In genomic region chr5:146825033-146825432, GRCh38 we compare ENCODE assay signal across 9 cellular contexts. TPM values are rescaled to one million over a fixed set of nuclear protein-coding genes. Genes with fewer than 3 reads are reported as not detected.
DNase-seq lines count a peak whose midpoint lies in the region; ATAC-seq and TF ChIP-seq lines count a peak whose summit lies in the region.
"Had no signal": no experiment of that assay in that cellular context is flagged by ENCODE, and none has a peak within 500 bp of the region (broad histone marks: within the 10 kb centered on the region; RNA-seq: fewer than 3 reads in every experiment).

No MANE protein-coding gene starts in this region.

- intact Hi-C loops in activated CD8-positive, alpha-beta T cell treated with anti-CD3 and anti-CD28 coated beads for 36 hours (cut with micrococcal nuclease): no loop called here

- H3K27me3 Mint-ChIP-seq in activated CD8-positive, alpha-beta T cell treated with anti-CD3 and anti-CD28 coated beads for 36 hours: no peaks in the 10 kb centered on the region

- DNase-seq in AG10803 (ENCODE audit: low read depth): peak; percentile 4
- DNase-seq in HK-2 (ENCODE audit: unreplicated experiment): peak; percentile 5
- peak; percentile 32 for DNase-seq in activated CD8-positive, alpha-beta T cell treated with anti-CD3 and anti-CD28 coated beads for 36 hours
- DNase-seq in iPS-NIHi11 (ENCODE audit: low spot score): peak; percentile 52
- no peak for DNase-seq in NCI-H1105 treated with DMSO at 0.1 percent for 48 hours (lab: John Stamatoyannopoulos, UW)
- no peak for DNase-seq in DMS153 treated with DMSO at 0.1 percent for 48 hours (lab: John Stamatoyannopoulos, UW; ENCODE audit: unreplicated experiment)
- DNase-seq in NCI-H2227 treated with DMSO at 0.1 percent for 48 hours (lab: John Stamatoyannopoulos, UW): no peak
- DNase-seq: DMS153 had no signal

- CTCF ChIA-PET in activated CD8-positive, alpha-beta T cell treated with anti-CD3 and anti-CD28 coated beads for 36 hours (lab: Charles Lee): interaction anchor here (1.0 kb wide), 1 partner anchor 22 kb away, joined by 3 read pairs; no protein-coding TSS in a partner anchor

- H3K4me3 ChIP-seq in AG10803 (ENCODE audit: low read length): no peak overlapping the region

- no peak overlapping the region for H3K27ac Mint-ChIP-seq in activated CD8-positive, alpha-beta T cell treated with anti-CD3 and anti-CD28 coated beads for 36 hours

- no peak for ATAC-seq in activated CD8-positive, alpha-beta T cell treated with anti-CD3 and anti-CD28 coated beads for 36 hours
- ATAC-seq in GM21528 (IDR thresholded peaks at IDR 0.05; ENCODE audit: low FRiP score, unreplicated experiment): no peak

- no peaks in the 10 kb centered on the region for H3K4me1 Mint-ChIP-seq in activated CD8-positive, alpha-beta T cell treated with anti-CD3 and anti-CD28 coated beads for 36 hours (ENCODE audit: low read depth)

- H3K9me3 Mint-ChIP-seq in activated CD8-positive, alpha-beta T cell treated with anti-CD3 and anti-CD28 coated beads for 36 hours: no peaks in the 10 kb centered on the region

- H3K4me3 Mint-ChIP-seq in activated CD8-positive, alpha-beta T cell treated with anti-CD3 and anti-CD28 coated beads for 36 hours: no peak overlapping the region

- POLR2A ChIA-PET in activated CD8-positive, alpha-beta T cell treated with anti-CD3 and anti-CD28 coated beads for 36 hours (lab: Charles Lee): no interaction called here

- H3K36me3 Mint-ChIP-seq in activated CD8-positive, alpha-beta T cell treated with anti-CD3 and anti-CD28 coated beads for 36 hours (ENCODE audit: low read depth): no peaks in the 10 kb centered on the region

- no peak for TF ChIP-seq CTCF in AG10803 (conservative IDR thresholded peaks at IDR 0.05; ENCODE audit: low read length)
- no peak for TF ChIP-seq CTCF in activated CD8-positive, alpha-beta T cell treated with anti-CD3 and anti-CD28 coated beads for 36 hours (IDR thresholded peaks at IDR 0.05)

RNA-seq across cellular contexts. Expression of gene PPP2R2B, which starts 53.5 kb away (rescaled TPM):
- total RNA-seq in activated CD8-positive, alpha-beta T cell treated with anti-CD3 and anti-CD28 coated beads for 36 hours: under 1 TPM; 0.56 to 0.65 TPM

Comparison
In these comparisons a context has a peak if more than half of its experiments do, and no peak if none do; other contexts are left out.
1. DNase-seq: peak in AG10803 (single experiment), HK-2 (single experiment), activated CD8-positive, alpha-beta T cell treated with anti-CD3 and anti-CD28 coated beads for 36 hours (single experiment) and iPS-NIHi11 (single experiment); none in NCI-H1105 treated with DMSO at 0.1 percent for 48 hours (single experiment), DMS153 treated with DMSO at 0.1 percent for 48 hours (single experiment) and NCI-H2227 treated with DMSO at 0.1 percent for 48 hours (single experiment).